Comparison of ENCODE assay signal across 36 cellular contexts in genomic region chr21:42378418-42378817, GRCh38. TPM values are rescaled to one million over a fixed set of nuclear protein-coding genes. Genes with fewer than 3 reads are reported as not detected.
"Had no signal": no experiment of that assay in that cellular context is flagged by ENCODE, and none has a peak within 500 bp of the region (broad histone marks: within the 10 kb centered on the region; RNA-seq: fewer than 3 reads in every experiment).

No MANE protein-coding gene starts in this region.

- FAIRE-seq: astrocyte, TTC549 had no signal

- H3K4me3 Mint-ChIP-seq: activated CD4-positive, alpha-beta T cell treated with anti-CD3 and anti-CD28 coated beads, Interleukin-2, amount 10 ng/mL, durations not matched to agents 7 days and 5 days; activated CD8-positive, alpha-beta memory T cell treated with anti-CD3 and anti-CD28 coated beads, Interleukin-2, amount 10 ng/mL, durations not matched to agents 7 days and 5 days; T-helper 1 cell treated with Interleukin-12 subunit alpha and Interleukin-12 subunit beta and Interleukin-4 antibody, amounts not matched to agents 30 μg/mL and 1 μg/mL, for 36 hours; T-helper 2 cell treated with Interferon-gamma antibody and Interleukin-4, amounts not matched to agents 5 μg/mL and 100 μg/mL, for 36 hours had no signal

- ATAC-seq: activated CD8-positive, alpha-beta memory T cell treated with anti-CD3 and anti-CD28 coated beads, Interleukin-2, amount 10 ng/mL, durations not matched to agents 7 days and 5 days; activated naive CD4-positive, alpha-beta T cell treated with anti-CD3 and anti-CD28 coated beads, Interleukin-2, amount 50 U/mL, for 72 hours; body of pancreas; PC-3 had no signal

- H3K4me1 ChIP-seq: adrenal gland, breast epithelium, SJSA1 had no signal

- H3K27ac ChIP-seq: adrenal gland, body of pancreas, breast epithelium, KMS-11, Peyer's patch, SJSA1 had no signal

- DNase-seq: activated CD4-positive, alpha-beta T cell treated with anti-CD3 and anti-CD28 coated beads, Interleukin-2, amount 10 ng/mL, durations not matched to agents 7 days and 5 days; activated CD4-positive, alpha-beta T cell treated with anti-CD3 and anti-CD28 coated beads, Interleukin-2, amount 50 U/mL, for 48 hours; activated CD8-positive, alpha-beta memory T cell treated with anti-CD3 and anti-CD28 coated beads for 24 hours; activated CD8-positive, alpha-beta memory T cell treated with anti-CD3 and anti-CD28 coated beads, Interleukin-2, amount 10 ng/mL, durations not matched to agents 7 days and 5 days; activated CD8-positive, alpha-beta memory T cell treated with anti-CD3 and anti-CD28 coated beads, Interleukin-2, amount 50 U/mL, for 48 hours; activated effector memory CD4-positive, alpha-beta T cell treated with anti-CD3 and anti-CD28 coated beads, Interleukin-2, amount 50 U/mL, for 16 hours; activated naive CD4-positive, alpha-beta T cell; activated T-cell treated with anti-CD3 and anti-CD28 coated beads, Interleukin-2, amount 50 U/mL, for 48 hours; adrenal gland; body of pancreas; caudate nucleus; MM.1S; MV-4-11; NCI-H1092; NCI-H1436 treated with DMSO at 0.1 percent for 48 hours; NCI-H1694 treated with DMSO at 0.1 percent for 48 hours; NCI-H2029; NCI-H2171; NCI-H510A; NCI-H526; NCI-H748 treated with DMSO at 0.1 percent for 48 hours; NK-92 treated with Interleukin-12 subunit alpha and Interleukin-12 subunit beta, amount 100 ng/mL, for 24 hours; PC-3; RPMI8226; SHP77 treated with DMSO at 0.1 percent for 48 hours; SK-N-SH had no signal

- H3K9me3 ChIP-seq: adrenal gland, body of pancreas, breast epithelium, SK-N-SH had no signal

- H3K27me3 Mint-ChIP-seq: activated CD4-positive, alpha-beta T cell treated with anti-CD3 and anti-CD28 coated beads, Interleukin-2, amount 10 ng/mL, durations not matched to agents 7 days and 5 days; activated CD8-positive, alpha-beta memory T cell treated with anti-CD3 and anti-CD28 coated beads, Interleukin-2, amount 10 ng/mL, durations not matched to agents 7 days and 5 days had no signal

- H3K9ac ChIP-seq: KMS-11, SK-N-SH had no signal

- H3K4me3 ChIP-seq: adrenal gland, body of pancreas, breast epithelium, Peyer's patch, SJSA1 had no signal

- H3K36me3 ChIP-seq: adrenal gland, breast epithelium, Peyer's patch, SJSA1 had no signal

- H3K27ac Mint-ChIP-seq: activated CD4-positive, alpha-beta T cell treated with anti-CD3 and anti-CD28 coated beads, Interleukin-2, amount 10 ng/mL, durations not matched to agents 7 days and 5 days; activated CD8-positive, alpha-beta memory T cell treated with anti-CD3 and anti-CD28 coated beads, Interleukin-2, amount 10 ng/mL, durations not matched to agents 7 days and 5 days; T-helper 2 cell treated with Interferon-gamma antibody and Interleukin-4, amounts not matched to agents 5 μg/mL and 100 μg/mL, for 36 hours had no signal

- H3K27me3 ChIP-seq: adrenal gland, body of pancreas, Peyer's patch, SJSA1 had no signal

RNA-seq across cellular contexts. Expression of gene TFF1, which starts 12.1 kb away (rescaled TPM):
- total RNA-seq: activated CD4-positive, alpha-beta T cell treated with anti-CD3 and anti-CD28 coated beads, Interleukin-2, amount 10 ng/mL, durations not matched to agents 7 days and 5 days; activated CD8-positive, alpha-beta memory T cell treated with anti-CD3 and anti-CD28 coated beads, Interleukin-2, amount 10 ng/mL, durations not matched to agents 7 days and 5 days; activated naive CD4-positive, alpha-beta T cell treated with anti-CD3 and anti-CD28 coated beads, Interleukin-2, amount 50 U/mL, for 72 hours; astrocyte; LHCN-M2; SJSA1 had no signal
- polyA plus RNA-seq: SK-N-SH had no signal

RNA-seq across cellular contexts. Expression of gene TMPRSS3, which starts 17.4 kb away (rescaled TPM):
- total RNA-seq: astrocyte, LHCN-M2, PC-3 had no signal
- polyA plus RNA-seq: SK-N-SH had no signal

RNA-seq across cellular contexts. Expression of gene UBASH3A, which starts 25.3 kb away (rescaled TPM):
- total RNA-seq: astrocyte, LHCN-M2, SJSA1 had no signal
- polyA plus RNA-seq: SK-N-SH had no signal

RNA-seq across cellular contexts. Expression of gene TFF2, which starts 27.6 kb away (rescaled TPM):
- total RNA-seq: activated CD4-positive, alpha-beta T cell treated with anti-CD3 and anti-CD28 coated beads, Interleukin-2, amount 10 ng/mL, durations not matched to agents 7 days and 5 days; activated CD8-positive, alpha-beta memory T cell treated with anti-CD3 and anti-CD28 coated beads, Interleukin-2, amount 10 ng/mL, durations not matched to agents 7 days and 5 days; activated naive CD4-positive, alpha-beta T cell treated with anti-CD3 and anti-CD28 coated beads, Interleukin-2, amount 50 U/mL, for 72 hours; adrenal gland; astrocyte; breast epithelium; LHCN-M2; SJSA1 had no signal
- polyA plus RNA-seq: SK-N-SH had no signal
